21 cellular contexts compared by ENCODE assay signal in the genomic region with DNA sequence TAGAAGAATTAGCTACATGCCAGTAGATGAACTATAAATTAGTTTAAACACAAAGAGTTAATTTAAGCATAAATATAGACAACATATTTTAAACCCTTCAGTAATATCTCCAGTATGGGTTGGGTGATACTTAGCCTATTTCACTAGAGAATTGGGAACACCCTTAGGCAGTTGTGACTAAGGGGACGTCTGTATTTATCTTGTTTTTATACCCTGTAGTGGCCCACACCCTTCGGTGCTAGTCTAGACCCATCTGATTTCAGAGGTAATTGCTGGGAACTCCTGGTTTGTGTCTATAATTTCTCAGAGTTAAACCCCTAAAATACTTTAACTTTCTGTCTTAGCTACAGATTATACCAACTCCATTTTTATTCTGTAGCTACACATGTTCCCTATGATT. TPM values are rescaled to one million over a fixed set of nuclear protein-coding genes. Genes with fewer than 3 reads are reported as not detected.
DNase-seq lines count a peak whose midpoint lies in the region; ATAC-seq, FAIRE-seq and TF ChIP-seq lines count a peak whose summit lies in the region.
"Had no signal": no experiment of that assay in that cellular context is flagged by ENCODE, and none has a peak within 500 bp of the region (broad histone marks: within the 10 kb centered on the region; RNA-seq: fewer than 3 reads in every experiment).

No MANE protein-coding gene starts in this region.

- BruUV-seq in A673 (replicated peaks; lab: Mats Ljungman, UMichigan), result no TSS peak

- DNase-seq in bronchial epithelial cell (ENCODE audit: low read depth), result peak; percentile 69
- DNase-seq in epithelial cell of prostate (ENCODE audit: low read depth, low spot score), result peak; percentile 33
- no peak for DNase-seq in left lung
- no peak for DNase-seq in activated gamma-delta T cell (lab: John Stamatoyannopoulos, UW)
- no peak for DNase-seq in A673 (ENCODE audit: low spot score)
- no peak for DNase-seq in H7
- DNase-seq: AML-193; CD4-positive, alpha-beta memory T cell; DMS153; DMS79; GDM1; HFFc6 had no signal

- intact Hi-C loops in left lung (cut with DNase I), result no loop called here
- intact Hi-C loops in A673 (cut with micrococcal nuclease; ENCODE audit: unreplicated experiment), result no loop called here

- peaks cover 0 to 72% of the 10 kb centered on the region in 2 donors for H3K4me1 ChIP-seq in left lung
- no peaks in the 10 kb centered on the region for H3K4me1 ChIP-seq in A673 (ENCODE audit: insufficient read depth, low read length, poor library complexity, severe bottlenecking)

- H3K4me3 ChIP-seq in bronchial epithelial cell (ENCODE audit: low read depth, low read length) (no peak overlapping the region), left lung (no peak overlapping the region), A673 (ENCODE audit: low read depth, low read length, poor library complexity, severe bottlenecking) (no peak overlapping the region), H7 (ENCODE audit: insufficient read depth, low read depth, low read length) (no peak overlapping the region)
- H3K4me3 ChIP-seq: GM23338 had no signal

- H3K27me3 ChIP-seq in bronchial epithelial cell (ENCODE audit: control insufficient read depth, insufficient read depth, low read length), result no peaks in the 10 kb centered on the region
- H3K27me3 ChIP-seq in left lung, result no peaks in the 10 kb centered on the region
- H3K27me3 ChIP-seq in A673 (replicated peaks; ENCODE audit: insufficient read depth, low read depth, low read length, poor library complexity), result no peaks in the 10 kb centered on the region
- H3K27me3 ChIP-seq in H7 (ENCODE audit: control insufficient read depth, insufficient read depth, low read length), result no peaks in the 10 kb centered on the region

- TF ChIP-seq CTCF in bronchial epithelial cell (IDR thresholded peaks at IDR 0.05; ENCODE audit: insufficient read depth, low read length, severe bottlenecking) (no peak), left lung (IDR thresholded peaks at IDR 0.05) (no peak), A673 (conservative IDR thresholded peaks at IDR 0.05; ENCODE audit: low read depth, low read length) (no peak)

- H3K36me3 ChIP-seq in bronchial epithelial cell (ENCODE audit: control insufficient read depth, insufficient read depth, low read length) (no peaks in the 10 kb centered on the region), left lung (no peaks in the 10 kb centered on the region), A673 (ENCODE audit: insufficient read depth, low read length, poor library complexity, severe bottlenecking) (no peaks in the 10 kb centered on the region), H7 (replicated peaks; ENCODE audit: control insufficient read depth, insufficient read depth, low read length) (no peaks in the 10 kb centered on the region)

- H3K9me3 ChIP-seq in left lung (no peaks in the 10 kb centered on the region), A673 (ENCODE audit: low read depth, low read length, poor library complexity, severe bottlenecking) (no peaks in the 10 kb centered on the region)

- POLR2A ChIA-PET in A673 (lab: Charles Lee; ENCODE audit: low non-redundant PET), result no interaction called here

- FAIRE-seq in bronchial epithelial cell (lab: Jason Lieb, UNC), result no peak
- FAIRE-seq: A204.1, GM12892, GM18507, H54, HepG2 had no signal

- CTCF ChIA-PET in A673 (lab: Charles Lee), result no interaction called here

- ATAC-seq in left lung, result peak; percentile 13
- ATAC-seq: GM23338, HCT116, HepG2 had no signal

- H3K27ac ChIP-seq in epithelial cell of prostate (no peak overlapping the region), left lung (no peak overlapping the region), A673 (ENCODE audit: low read depth, low read length, poor library complexity, severe bottlenecking) (no peak overlapping the region)
- H3K27ac ChIP-seq: C4-2B had no signal

RNA-seq across cellular contexts. Expression of gene STEAP4, which starts 11.5 kb away (rescaled TPM):
- 3.5 and 3.9 TPM in 2 replicates for total RNA-seq in bronchial epithelial cell
- 100 to 1,000 TPM in 1 of 2 donors, 10 to 100 TPM in 1; 93.0 to 149 TPM for total RNA-seq in left lung
- total RNA-seq in A673 (2021), result not detected in 2 replicates
- total RNA-seq in H7 (2014; rRNA removed; shearing (Covaris generic)), result under 0.01 TPM in 1 of 2 replicates, not detected in the other
- total RNA-seq: CD4-positive, alpha-beta memory T cell; Daoy; GM23338; HepG2; HFFc6 had no signal

Comparison
In these comparisons a context has a peak if more than half of its experiments do, and no peak if none do; other contexts are left out.
1. DNase-seq: peak in bronchial epithelial cell (single experiment) and epithelial cell of prostate (single experiment); none in left lung (0 of 2), activated gamma-delta T cell (single experiment), A673 (single experiment) and H7 (single experiment).
2. RNA of gene STEAP4, which starts 11.5 kb away (total RNA-seq): 93.0 to 149 TPM in left lung; 3.5 to 3.9 TPM in bronchial epithelial cell, not detected in A673 and under 0.01 TPM in H7; every median in the first group is over 10 times any median in the second.